In genomic region chr1:211713231-211713630, GRCh38 we compare ENCODE assay signal across 30 cellular contexts.
"Had no signal": no experiment of that assay in that cellular context is flagged by ENCODE, and none has a peak within 500 bp of the region (broad histone marks: within the 10 kb centered on the region; RNA-seq: fewer than 3 reads in every experiment).

No MANE protein-coding gene starts in this region.

- H3K9ac ChIP-seq: KMS-11 had no signal

- H3K27me3 Mint-ChIP-seq: activated B cell treated with CpG ODN at 0.5 μM for 24 hours; activated naive CD8-positive, alpha-beta T cell treated with anti-CD3 and anti-CD28 coated beads, Interleukin-2, amount 50 U/mL, for 24 hours; brain; central memory CD8-positive, alpha-beta T cell; T-cell had no signal

- FAIRE-seq: astrocyte, TTC549 had no signal

- H3K4me2 ChIP-seq: KMS-11 had no signal

- H3K27ac Mint-ChIP-seq: activated B cell treated with CpG ODN at 0.5 μM for 24 hours; activated CD4-positive, alpha-beta T cell treated with anti-CD3 and anti-CD28 coated beads, Interleukin-2, amount 10 ng/mL, durations not matched to agents 24 days and 14 days; activated CD8-positive, alpha-beta memory T cell treated with anti-CD3 and anti-CD28 coated beads, Interleukin-2, amount 10 ng/mL, durations not matched to agents 7 days and 5 days; activated naive CD4-positive, alpha-beta T cell treated with anti-CD3 and anti-CD28 coated beads, Interleukin-2, amount 50 U/mL, for 72 hours; activated naive CD8-positive, alpha-beta T cell treated with anti-CD3 and anti-CD28 coated beads, Interleukin-2, amount 50 U/mL, for 24 hours; brain; T-cell had no signal

- H3K4me3 Mint-ChIP-seq: activated B cell treated with CpG ODN at 0.5 μM for 24 hours; activated CD4-positive, alpha-beta T cell treated with anti-CD3 and anti-CD28 coated beads, Interleukin-2, amount 10 ng/mL, durations not matched to agents 24 days and 14 days; activated CD8-positive, alpha-beta memory T cell treated with anti-CD3 and anti-CD28 coated beads, Interleukin-2, amount 10 ng/mL, durations not matched to agents 7 days and 5 days; activated naive CD8-positive, alpha-beta T cell treated with anti-CD3 and anti-CD28 coated beads, Interleukin-2, amount 50 U/mL, for 24 hours; activated T-cell treated with anti-CD3 and anti-CD28 coated beads, Interleukin-2, amount 50 U/mL, for 4 hours; brain; central memory CD8-positive, alpha-beta T cell; T-cell had no signal

- ATAC-seq: activated CD8-positive, alpha-beta memory T cell treated with anti-CD3 and anti-CD28 coated beads, Interleukin-2, amount 10 ng/mL, durations not matched to agents 7 days and 5 days; activated naive CD4-positive, alpha-beta T cell treated with anti-CD3 and anti-CD28 coated beads, Interleukin-2, amount 50 U/mL, for 72 hours; activated naive CD8-positive, alpha-beta T cell treated with anti-CD3 and anti-CD28 coated beads, Interleukin-2, amount 50 U/mL, for 24 hours; activated T-cell treated with anti-CD3 and anti-CD28 coated beads, Interleukin-2, amount 50 U/mL, for 4 hours; Right ventricle myocardium inferior; T-cell had no signal

- H3K27ac ChIP-seq: KMS-11, SK-N-MC had no signal

- H3K4me1 Mint-ChIP-seq: activated CD4-positive, alpha-beta T cell treated with anti-CD3 and anti-CD28 coated beads, Interleukin-2, amount 10 ng/mL, durations not matched to agents 24 days and 14 days; activated naive CD8-positive, alpha-beta T cell treated with anti-CD3 and anti-CD28 coated beads, Interleukin-2, amount 50 U/mL, for 24 hours; brain; central memory CD8-positive, alpha-beta T cell; T-cell had no signal

- H3K9me3 Mint-ChIP-seq: activated CD4-positive, alpha-beta T cell treated with anti-CD3 and anti-CD28 coated beads, Interleukin-2, amount 10 ng/mL, durations not matched to agents 24 days and 14 days; activated naive CD4-positive, alpha-beta T cell treated with anti-CD3 and anti-CD28 coated beads, Interleukin-2, amount 50 U/mL, for 72 hours; activated naive CD8-positive, alpha-beta T cell treated with anti-CD3 and anti-CD28 coated beads, Interleukin-2, amount 50 U/mL, for 24 hours; activated T-cell treated with anti-CD3 and anti-CD28 coated beads, Interleukin-2, amount 50 U/mL, for 4 hours; brain; central memory CD8-positive, alpha-beta T cell; T-cell had no signal

- H3K4me3 ChIP-seq: SK-N-MC had no signal

- DNase-seq: activated B cell treated with CpG ODN at 0.5 μM for 24 hours; activated CD4-positive, alpha-beta T cell treated with anti-CD3 and anti-CD28 coated beads for 1 hour; activated CD4-positive, alpha-beta T cell treated with anti-CD3 and anti-CD28 coated beads, Interleukin-2, amount 10 ng/mL, durations not matched to agents 24 days and 14 days; activated CD4-positive, alpha-beta T cell treated with anti-CD3 and anti-CD28 coated beads, Interleukin-2, amount 50 U/mL, for 48 hours; activated CD8-positive, alpha-beta memory T cell treated with anti-CD3 and anti-CD28 coated beads, Interleukin-2, amount 10 ng/mL, durations not matched to agents 7 days and 5 days; activated effector memory CD4-positive, alpha-beta T cell treated with anti-CD3 and anti-CD28 coated beads, Interleukin-2, amount 50 U/mL, for 16 hours; activated naive CD4-positive, alpha-beta T cell treated with Interleukin-2 at 50 U/mL for 16 hours; activated naive CD8-positive, alpha-beta T cell treated with anti-CD3 and anti-CD28 coated beads, Interleukin-2, amount 50 U/mL, for 24 hours; activated T-cell treated with anti-CD3 and anti-CD28 coated beads, Interleukin-2, amount 50 U/mL, for 4 hours; amygdala; MM.1S; NCI-H1105; NCI-H1436; NCI-H1694 treated with DMSO at 0.1 percent for 48 hours; NCI-H2029 treated with DMSO at 0.1 percent for 48 hours; NCI-H510A; NCI-H526 treated with DMSO at 0.1 percent for 48 hours; NCI-H82; RPMI8226; T-cell; T-helper 2 cell; T1000 had no signal
